Comparison of ENCODE assay signal across 10 cellular contexts in the genomic region with DNA sequence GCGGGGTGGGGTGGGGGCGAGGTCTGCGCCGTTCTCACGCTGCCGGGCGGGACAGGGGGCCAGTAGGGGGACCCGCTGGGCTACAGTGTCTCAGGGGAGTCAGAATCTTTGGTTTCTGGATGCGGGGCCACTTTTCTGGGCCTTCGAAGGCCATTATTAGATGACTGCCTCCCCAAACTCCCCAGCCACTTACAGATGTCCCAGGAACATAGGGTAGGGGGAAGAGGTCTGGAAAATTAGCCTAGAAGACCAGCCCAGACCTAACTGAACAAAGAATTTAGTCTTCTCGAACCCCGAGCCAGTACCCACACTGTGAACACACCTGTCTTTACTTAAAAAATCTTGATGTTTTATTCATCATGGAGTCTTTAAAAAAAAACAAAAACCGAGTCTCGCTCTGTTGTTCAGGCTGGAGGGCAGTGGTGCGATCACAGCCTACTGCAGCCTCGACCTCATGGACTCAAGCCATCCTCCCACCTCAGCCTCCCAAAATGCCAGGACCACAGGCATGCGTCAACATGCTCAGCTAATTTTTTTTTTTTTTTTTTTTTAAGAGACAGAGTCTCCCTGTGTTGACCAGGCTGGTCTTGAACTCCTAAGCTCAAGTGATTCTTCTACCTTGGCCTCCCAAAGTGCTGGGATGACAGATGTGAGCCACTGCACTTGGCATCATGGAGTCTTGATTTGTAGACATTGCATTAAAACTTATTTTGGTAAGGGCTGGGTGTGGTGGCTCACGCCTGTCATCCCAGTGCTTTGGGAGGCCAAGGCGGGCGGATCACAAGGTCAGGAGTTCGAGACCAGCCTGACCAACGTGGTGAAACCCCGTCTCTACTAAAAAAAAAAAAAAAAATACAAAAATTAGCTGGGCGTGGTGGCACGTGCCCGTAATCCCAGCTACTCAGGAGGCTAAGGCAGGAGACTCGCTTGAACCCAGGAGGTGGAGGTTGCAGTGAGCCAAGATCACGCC. TPM values are rescaled to one million over a fixed set of nuclear protein-coding genes. Genes with fewer than 3 reads are reported as not detected.
DNase-seq lines count a peak whose midpoint lies in the region; ATAC-seq, FAIRE-seq and TF ChIP-seq lines count a peak whose summit lies in the region.
"Had no signal": no experiment of that assay in that cellular context is flagged by ENCODE, and none has a peak within 500 bp of the region (broad histone marks: within the 10 kb centered on the region; RNA-seq: fewer than 3 reads in every experiment).

No MANE protein-coding gene starts in this region.

- no peak overlapping the region for H3K27ac Mint-ChIP-seq in HFFc6
- H3K27ac Mint-ChIP-seq in activated CD4-positive, alpha-beta T cell treated with anti-CD3 and anti-CD28 coated beads for 36 hours = no peak overlapping the region

- CTCF ChIA-PET in HEK293T (lab: Yijun Ruan, JAX) = interaction anchor here (0.5 to 1.5 kb wide), 4 partner anchors 9 to 48 kb away, joined by 3 to 4 read pairs (median 4); no protein-coding TSS in a partner anchor
- CTCF ChIA-PET in activated CD4-positive, alpha-beta T cell treated with anti-CD3 and anti-CD28 coated beads for 36 hours (lab: Charles Lee) = interaction anchor here (0.6 to 1.4 kb wide), 4 partner anchors 93 to 1577 kb away, joined by 3 to 4 read pairs (median 3); a partner anchor contains a TSS

- H3K27ac ChIP-seq in adrenal gland (peak overlapping the region; percentile 30 to 91 (median 89)), right lobe of liver (peak overlapping the region; percentile 75 to 84 (median 78)), stomach (peak overlapping the region; percentile 92 to 99 (median 95))
- H3K27ac ChIP-seq: HL-60 had no signal

- intact Hi-C loops in adrenal gland (cut with DNase I) (loop anchor here in 1 of 2 donors (5.0 kb wide), 1 partner anchor 43 kb away; no protein-coding TSS in a partner anchor), right lobe of liver (cut with DNase I) (no loop called here), stomach (cut with DNase I; ENCODE audit: low total_unique reads) (no loop called here)
- intact Hi-C loops in activated CD4-positive, alpha-beta T cell treated with anti-CD3 and anti-CD28 coated beads for 36 hours (cut with DNase I, micrococcal nuclease) = loop anchor here in 1 of 2 experiments (2.0 kb wide), 1 partner anchor 27 kb away; a partner anchor contains a TSS

- H3K4me3 ChIP-seq in adrenal gland (peak overlapping the region in 2 of 4 donors; percentile 49 to 82), right lobe of liver (peak overlapping the region; percentile 35 to 49 (median 49)), stomach (peak overlapping the region; percentile 49 to 64 (median 62))

- no peak for TF ChIP-seq CTCF in HFFc6 (IDR thresholded peaks at IDR 0.05)
- TF ChIP-seq CTCF in adrenal gland (IDR thresholded peaks at IDR 0.05) = no peak
- no peak for TF ChIP-seq CTCF in right lobe of liver (IDR thresholded peaks at IDR 0.05)
- no peak for TF ChIP-seq CTCF in stomach (IDR thresholded peaks at IDR 0.05)
- TF ChIP-seq CTCF in D721Med (IDR thresholded peaks at IDR 0.05; ENCODE audit: insufficient read depth, missing control alignments) = no peak

- no peak for TF ChIP-seq POLR2A in adrenal gland (IDR thresholded peaks at IDR 0.05)
- TF ChIP-seq POLR2A in right lobe of liver (IDR thresholded peaks at IDR 0.05) = no peak
- no peak for TF ChIP-seq POLR2A in stomach (IDR thresholded peaks at IDR 0.05)

- H3K9me3 Mint-ChIP-seq in HFFc6 = no peaks in the 10 kb centered on the region
- H3K9me3 Mint-ChIP-seq in activated CD4-positive, alpha-beta T cell treated with anti-CD3 and anti-CD28 coated beads for 36 hours (ENCODE audit: low read depth) = no peaks in the 10 kb centered on the region

- no peak for ATAC-seq in right lobe of liver
- no peak for ATAC-seq in activated CD4-positive, alpha-beta T cell treated with anti-CD3 and anti-CD28 coated beads for 36 hours

- peaks cover 40% of the 10 kb centered on the region for H3K4me1 Mint-ChIP-seq in HFFc6 (ENCODE audit: low read depth)
- H3K4me1 Mint-ChIP-seq in activated CD4-positive, alpha-beta T cell treated with anti-CD3 and anti-CD28 coated beads for 36 hours = peaks cover 42% of the 10 kb centered on the region

- H3K36me3 Mint-ChIP-seq in HFFc6 (ENCODE audit: low read depth) = no peaks in the 10 kb centered on the region
- H3K36me3 Mint-ChIP-seq in activated CD4-positive, alpha-beta T cell treated with anti-CD3 and anti-CD28 coated beads for 36 hours (ENCODE audit: low read depth) = peaks cover 2% of the 10 kb centered on the region

- peaks cover 2% of the 10 kb centered on the region; the same call in 1 of the 2 replicates for H3K27me3 Mint-ChIP-seq in HFFc6 (ENCODE audit: insufficient read depth)
- H3K27me3 Mint-ChIP-seq in activated CD4-positive, alpha-beta T cell treated with anti-CD3 and anti-CD28 coated beads for 36 hours = peaks cover 3% of the 10 kb centered on the region

- POLR2A ChIA-PET in HEK293T (lab: Yijun Ruan, JAX) = interaction anchor here (0.6 to 2.2 kb wide), 12 partner anchors 10 to 1206 kb away, joined by 3 to 14 read pairs (median 4); a partner anchor contains a TSS
- POLR2A ChIA-PET in activated CD4-positive, alpha-beta T cell treated with anti-CD3 and anti-CD28 coated beads for 36 hours (lab: Charles Lee) = no interaction called here

- FAIRE-seq in D721Med (lab: Jason Lieb, UNC) = no peak

- H3K27me3 ChIP-seq in adrenal gland (no peaks in the 10 kb centered on the region), right lobe of liver (no peaks in the 10 kb centered on the region), stomach (no peaks in the 10 kb centered on the region)

- no peaks in the 10 kb centered on the region for H3K9me3 ChIP-seq in adrenal gland (replicated peaks in 1 of 3)
- H3K9me3 ChIP-seq in right lobe of liver = no peaks in the 10 kb centered on the region
- no peaks in the 10 kb centered on the region for H3K9me3 ChIP-seq in stomach

- DNase-seq in HFFc6 = no peak
- no peak for DNase-seq in adrenal gland
- DNase-seq in right lobe of liver = no peak
- DNase-seq in stomach = no peak
- DNase-seq in iPS-NIHi11 (ENCODE audit: low spot score) = no peak
- no peak for DNase-seq in HEK293T (ENCODE audit: extremely low spot score)
- DNase-seq in D721Med (ENCODE audit: insufficient read length, low spot score) = no peak
- DNase-seq in activated CD4-positive, alpha-beta T cell treated with anti-CD3 and anti-CD28 coated beads for 36 hours = no peak

- H3K4me1 ChIP-seq in adrenal gland (replicated peaks in 1 of 2) (peaks cover 45 to 71% of the 10 kb centered on the region in 2 donors), right lobe of liver (peaks cover 6 to 73% (median 38%) of the 10 kb centered on the region in 4 donors), stomach (peaks cover 82 to 91% (median 88%) of the 10 kb centered on the region in 4 donors)

- 58 to 90% (median 75%) methylated on average over 18 to 28 of the region's 28 CpGs for WGBS in adrenal gland, 4 donors
- WGBS in right lobe of liver (ENCODE audit: insufficient coverage, low coverage, low lambda C conversion rate, missing lambda C conversion rate) = 73% methylated on average over 15 of the region's 28 CpGs
- 33 to 59% (median 49%) methylated on average over 21 to 28 of the region's 28 CpGs for WGBS in stomach, 5 donors

- no peak for TF ChIP-seq EP300 in stomach (IDR thresholded peaks at IDR 0.05)

- H3K36me3 ChIP-seq in adrenal gland (replicated peaks in 1 of 2) = no peaks in the 10 kb centered on the region
- no peaks in the 10 kb centered on the region for H3K36me3 ChIP-seq in right lobe of liver
- no peaks in the 10 kb centered on the region for H3K36me3 ChIP-seq in stomach

- H3K4me3 Mint-ChIP-seq in HFFc6 = peak overlapping the region; percentile 80; the same call in 1 of the 2 replicates
- H3K4me3 Mint-ChIP-seq in activated CD4-positive, alpha-beta T cell treated with anti-CD3 and anti-CD28 coated beads for 36 hours = no peak overlapping the region

RNA-seq across cellular contexts. Expression of a gene that starts 3.3 kb away (rescaled TPM):
- 10 to 100 TPM; 14.9 to 29.9 (median 26.8) TPM for total RNA-seq in HFFc6 (2021; fragmentation: NEBNext Ultra II Directional; extraction: Animal tissue kit (Norgen Biotek cat#: 25700))
- total RNA-seq in adrenal gland = 100 to 1,000 TPM; 104 to 356 (median 186) TPM
- 100 to 1,000 TPM in 2 of 3 donors, 10 to 100 TPM in 1; 51.9 to 113 (median 108) TPM for polyA plus RNA-seq in adrenal gland
- 10 to 100 TPM; 27.4 to 51.3 (median 31.4) TPM for total RNA-seq in right lobe of liver
- 100 to 1,000 TPM in 2 of 5 donors, 10 to 100 TPM in 3; 26.4 to 217 (median 77.4) TPM for total RNA-seq in stomach
- polyA plus RNA-seq in stomach = 10 to 100 TPM; 22.6 to 33.5 (median 29.0) TPM
- total RNA-seq in activated CD4-positive, alpha-beta T cell treated with anti-CD3 and anti-CD28 coated beads for 36 hours = 10 to 100 TPM; 59.8 to 98.3 TPM

RNA-seq across cellular contexts. Expression of a gene that starts 3.4 kb away (rescaled TPM):
- total RNA-seq in HFFc6 (2021; fragmentation: NEBNext Ultra II Directional; extraction: Animal tissue kit (Norgen Biotek cat#: 25700)) = not detected
- total RNA-seq in adrenal gland (under 1 TPM in 1 of 8 donors, not detected in 7; 0.39 TPM), right lobe of liver (not detected), stomach (not detected)
- polyA plus RNA-seq in adrenal gland (under 1 TPM in 1 of 3 donors, not detected in 2; 0.94 TPM), stomach (1 to 10 TPM in 1 of 3 donors, under 1 TPM in 1, not detected in 1; 0.95 to 3.4 TPM)
- not detected for total RNA-seq in activated CD4-positive, alpha-beta T cell treated with anti-CD3 and anti-CD28 coated beads for 36 hours
- total RNA-seq: left lobe of liver had no signal

RNA-seq across cellular contexts. Expression of a gene that starts 26.8 kb away (rescaled TPM):
- total RNA-seq in HFFc6 (2021; fragmentation: NEBNext Ultra II Directional; extraction: Animal tissue kit (Norgen Biotek cat#: 25700)) = 1,000 to 10,000 TPM in 1 of 6 experiments, 100 to 1,000 TPM in 5; 847 to 1,026 (median 920) TPM
- total RNA-seq in adrenal gland (1,000 to 10,000 TPM in 3 of 8 donors, 100 to 1,000 TPM in 5; 692 to 1,293 (median 857) TPM), right lobe of liver (100 to 1,000 TPM; 183 to 566 (median 345) TPM), stomach (100 to 1,000 TPM; 168 to 414 (median 370) TPM)
- polyA plus RNA-seq in adrenal gland (1,000 to 10,000 TPM in 1 of 3 donors, 100 to 1,000 TPM in 2; 275 to 2,249 (median 420) TPM), stomach (100 to 1,000 TPM; 267 to 549 (median 348) TPM)
- 1,000 to 10,000 TPM; 2,120 to 2,263 TPM for total RNA-seq in activated CD4-positive, alpha-beta T cell treated with anti-CD3 and anti-CD28 coated beads for 36 hours

RNA-seq across cellular contexts. Expression of a gene that starts 37.2 kb away (rescaled TPM):
- 100 to 1,000 TPM; 108 to 132 (median 120) TPM for total RNA-seq in HFFc6 (2021; fragmentation: NEBNext Ultra II Directional; extraction: Animal tissue kit (Norgen Biotek cat#: 25700))
- total RNA-seq in adrenal gland (10 to 100 TPM; 48.5 to 79.8 (median 63.5) TPM), right lobe of liver (10 to 100 TPM; 15.1 to 29.0 (median 20.9) TPM), stomach (10 to 100 TPM in 4 of 5 donors, 1 to 10 TPM in 1; 1.4 to 60.1 (median 27.0) TPM)
- polyA plus RNA-seq in adrenal gland (10 to 100 TPM; 12.7 to 37.5 (median 19.3) TPM), stomach (10 to 100 TPM in 2 of 3 donors, 1 to 10 TPM in 1; 7.3 to 17.2 (median 16.6) TPM)
- total RNA-seq in activated CD4-positive, alpha-beta T cell treated with anti-CD3 and anti-CD28 coated beads for 36 hours = 10 to 100 TPM; 14.1 TPM

RNA-seq across cellular contexts. Expression of a gene that starts 45.3 kb away (rescaled TPM):
- total RNA-seq in HFFc6 (2021; fragmentation: NEBNext Ultra II Directional; extraction: Animal tissue kit (Norgen Biotek cat#: 25700)) = 1 to 10 TPM; 4.2 to 6.7 (median 5.8) TPM
- 10 to 100 TPM in 5 of 8 donors, 1 to 10 TPM in 3; 4.8 to 31.2 (median 10.5) TPM for total RNA-seq in adrenal gland
- polyA plus RNA-seq in adrenal gland = 10 to 100 TPM in 2 of 3 donors, 1 to 10 TPM in 1; 5.8 to 17.0 (median 10.5) TPM
- 10 to 100 TPM in 3 of 6 experiments, 1 to 10 TPM in 3; 2.5 to 30.2 (median 10.8) TPM for total RNA-seq in right lobe of liver
- 10 to 100 TPM in 1 of 5 donors, 1 to 10 TPM in 1, under 1 TPM in 1, not detected in 2; 0.89 to 23.5 (median 3.5) TPM for total RNA-seq in stomach
- polyA plus RNA-seq in stomach = 10 to 100 TPM in 2 of 3 donors, 1 to 10 TPM in 1; 9.9 to 14.2 (median 10.6) TPM
- 10 to 100 TPM; 17.2 to 19.9 TPM for total RNA-seq in activated CD4-positive, alpha-beta T cell treated with anti-CD3 and anti-CD28 coated beads for 36 hours
